17 cellular contexts compared by ENCODE assay signal in the genomic region with DNA sequence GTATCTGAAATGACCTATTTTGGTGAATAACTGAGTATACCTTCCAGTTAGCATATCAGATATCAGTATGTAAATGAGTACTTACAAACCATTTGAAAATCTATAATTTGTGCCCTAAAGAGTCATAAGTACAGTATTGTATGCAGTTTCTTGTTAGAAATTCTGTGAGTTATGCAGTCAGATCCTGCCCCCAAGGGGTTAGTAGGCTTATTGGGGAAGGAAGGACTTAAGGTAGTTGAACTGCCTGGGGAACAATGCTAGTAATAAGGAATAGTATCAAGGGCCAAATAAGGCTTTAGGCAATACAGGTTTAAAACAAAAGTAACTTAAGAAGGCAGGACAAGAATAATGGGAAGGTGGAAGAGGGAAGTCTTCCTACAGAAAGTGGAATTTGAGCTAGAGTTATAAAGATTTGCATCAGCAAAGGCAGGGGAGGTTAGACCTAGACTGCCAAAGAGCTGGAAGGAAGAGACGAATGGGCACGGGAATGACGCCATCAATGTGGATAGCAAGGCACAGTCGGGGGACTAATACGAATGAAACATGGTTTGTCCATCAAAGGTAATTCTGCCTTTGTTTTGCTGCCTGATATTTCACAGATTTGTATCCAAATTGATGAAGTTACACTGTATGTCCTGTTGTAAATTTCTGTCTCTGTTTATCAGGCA.
A peak's percentile ranks its signal among the peaks of the same experiment; 100 is the strongest.
DNase-seq lines count a peak whose midpoint lies in the region; ATAC-seq and TF ChIP-seq lines count a peak whose summit lies in the region.
"Had no signal": no experiment of that assay in that cellular context is flagged by ENCODE, and none has a peak within 500 bp of the region (broad histone marks: within the 10 kb centered on the region; RNA-seq: fewer than 3 reads in every experiment).

No MANE protein-coding gene starts in this region.

- WGBS in GM23248 (ENCODE audit: low coverage in 1 of 2, low lambda C conversion rate in 2 of 2, missing lambda C conversion rate in 2 of 2), 2 experiments, result 6 to 8% methylated on average over 5 of the region's 5 CpGs

- H3K36me3 ChIP-seq in GM23248 (ENCODE audit: low read depth) (no peaks in the 10 kb centered on the region), neural progenitor cell (no peaks in the 10 kb centered on the region)
- H3K36me3 ChIP-seq: tibial nerve had no signal

- peak overlapping the region; percentile 22; the same call in 1 of the 2 replicates for H2AFZ ChIP-seq in GM23248
- H2AFZ ChIP-seq in neural progenitor cell (replicated peaks), result no peak overlapping the region

- no peak for TF ChIP-seq POLR2A in NB4 (IDR thresholded peaks at IDR 0.05; ENCODE audit: extremely low read depth, insufficient read length)

- no peak overlapping the region for H3K9ac ChIP-seq in GM23248
- no peak overlapping the region for H3K9ac ChIP-seq in neural progenitor cell

- H3K27me3 Mint-ChIP-seq in neural progenitor cell (ENCODE audit: insufficient read depth, low read depth), result peaks cover 2% of the 10 kb centered on the region
- H3K27me3 Mint-ChIP-seq: stimulated activated memory B cell treated with anti-CD40 and anti-IgM and Interleukin-4, amounts not matched to agents 10 μg/mL and 1 μg/mL and 100 μg/mL, for 72 hours had no signal

- no peak overlapping the region for H3K27ac Mint-ChIP-seq in neural progenitor cell
- H3K27ac Mint-ChIP-seq: activated naive CD4-positive, alpha-beta T cell treated with anti-CD3 and anti-CD28 coated beads, Interleukin-2, amount 50 U/mL, for 24 hours; endodermal cell; stimulated activated memory B cell treated with anti-CD40 and anti-IgM and Interleukin-4, amounts not matched to agents 10 μg/mL and 1 μg/mL and 100 μg/mL, for 72 hours had no signal

- no peaks in the 10 kb centered on the region for H3K9me2 ChIP-seq in GM23248 (ENCODE audit: insufficient read depth)

- H3K27ac ChIP-seq in GM23248, result peak overlapping the region; percentile 47
- no peak overlapping the region for H3K27ac ChIP-seq in neural progenitor cell
- H3K27ac ChIP-seq: C4-2B, tibial nerve had no signal

- no peaks in the 10 kb centered on the region for H3K79me2 ChIP-seq in GM23248 (ENCODE audit: insufficient read depth)
- no peaks in the 10 kb centered on the region for H3K79me2 ChIP-seq in neural progenitor cell (ENCODE audit: low read depth)

- TF ChIP-seq CTCF in NB4 (IDR thresholded peaks at IDR 0.05; ENCODE audit: low read depth, low read length) (no peak), neural progenitor cell (IDR thresholded peaks at IDR 0.05) (no peak)

- H3K9me3 Mint-ChIP-seq in neural progenitor cell, result peaks cover 21% of the 10 kb centered on the region

- in situ Hi-C loops in GM23248 (cut with MboI), result no loop called here

- H3K36me3 Mint-ChIP-seq in neural progenitor cell, result no peaks in the 10 kb centered on the region
- H3K36me3 Mint-ChIP-seq: activated naive CD4-positive, alpha-beta T cell treated with anti-CD3 and anti-CD28 coated beads, Interleukin-2, amount 50 U/mL, for 24 hours; stimulated activated memory B cell treated with anti-CD40 and anti-IgM and Interleukin-4, amounts not matched to agents 10 μg/mL and 1 μg/mL and 100 μg/mL, for 72 hours had no signal

- H3F3A ChIP-seq in GM23248 (ENCODE audit: insufficient read depth) (peaks cover 35% of the 10 kb centered on the region), neural progenitor cell (ENCODE audit: low read depth) (no peaks in the 10 kb centered on the region)

- peak; percentile 46 for DNase-seq in GM23248
- DNase-seq in NB4 (ENCODE audit: low read depth), result peak; percentile 3
- DNase-seq in dermis blood vessel endothelial cell, result peak; percentile 28
- DNase-seq in neural progenitor cell (ENCODE audit: low spot score), result peak; percentile 5
- no peak for DNase-seq in occipital lobe (lab: John Stamatoyannopoulos, UW)
- DNase-seq: central memory CD4-positive, alpha-beta T cell; endodermal cell; naive B cell; NCI-H2081 treated with DMSO at 0.1 percent for 48 hours; NCI-H774; RPMI8226 had no signal

- H3K4me1 ChIP-seq in GM23248 (ENCODE audit: insufficient read depth) (peaks cover 41% of the 10 kb centered on the region), neural progenitor cell (peaks cover 7% of the 10 kb centered on the region)

- peaks cover 14% of the 10 kb centered on the region for H3K4me1 Mint-ChIP-seq in neural progenitor cell
- H3K4me1 Mint-ChIP-seq: activated naive CD4-positive, alpha-beta T cell treated with anti-CD3 and anti-CD28 coated beads, Interleukin-2, amount 50 U/mL, for 24 hours; endodermal cell; naive B cell; stimulated activated memory B cell treated with anti-CD40 and anti-IgM and Interleukin-4, amounts not matched to agents 10 μg/mL and 1 μg/mL and 100 μg/mL, for 72 hours had no signal

- H3K4me3 ChIP-seq in GM23248 (peak overlapping the region; percentile 20; the same call in 1 of the 2 replicates), NB4 (ENCODE audit: low read depth, low read length) (no peak overlapping the region), neural progenitor cell (no peak overlapping the region)
- H3K4me3 ChIP-seq: tibial nerve had no signal

- H3K4me2 ChIP-seq in GM23248 (ENCODE audit: unreplicated experiment), result peak overlapping the region; percentile 70
- no peak overlapping the region for H3K4me2 ChIP-seq in neural progenitor cell

- no peak for ATAC-seq in GM19023 (IDR thresholded peaks at IDR 0.05; ENCODE audit: unreplicated experiment)
- no peak for ATAC-seq in GM19397 (IDR thresholded peaks at IDR 0.05; ENCODE audit: unreplicated experiment)
- ATAC-seq: stimulated activated memory B cell treated with anti-CD40 and anti-IgM and Interleukin-4, amounts not matched to agents 10 μg/mL and 1 μg/mL and 100 μg/mL, for 72 hours had no signal

- H3K27me3 ChIP-seq in GM23248 (replicated peaks; ENCODE audit: insufficient read depth), result no peaks in the 10 kb centered on the region
- H3K27me3 ChIP-seq in neural progenitor cell, result no peaks in the 10 kb centered on the region
- H3K27me3 ChIP-seq: tibial nerve had no signal

- no peak overlapping the region for H3K4me3 Mint-ChIP-seq in neural progenitor cell
- H3K4me3 Mint-ChIP-seq: activated naive CD4-positive, alpha-beta T cell treated with anti-CD3 and anti-CD28 coated beads, Interleukin-2, amount 50 U/mL, for 24 hours; endodermal cell; naive B cell; stimulated activated memory B cell treated with anti-CD40 and anti-IgM and Interleukin-4, amounts not matched to agents 10 μg/mL and 1 μg/mL and 100 μg/mL, for 72 hours had no signal

- H3K9me3 ChIP-seq in GM23248 (ENCODE audit: low read depth) (no peaks in the 10 kb centered on the region), neural progenitor cell (ENCODE audit: low read depth) (peaks cover 5% of the 10 kb centered on the region)

- H4K20me1 ChIP-seq in GM23248 (ENCODE audit: insufficient read depth) (no peaks in the 10 kb centered on the region), neural progenitor cell (ENCODE audit: low read depth) (no peaks in the 10 kb centered on the region)
